Comparison of ENCODE assay signal across 8 cellular contexts in the genomic region with DNA sequence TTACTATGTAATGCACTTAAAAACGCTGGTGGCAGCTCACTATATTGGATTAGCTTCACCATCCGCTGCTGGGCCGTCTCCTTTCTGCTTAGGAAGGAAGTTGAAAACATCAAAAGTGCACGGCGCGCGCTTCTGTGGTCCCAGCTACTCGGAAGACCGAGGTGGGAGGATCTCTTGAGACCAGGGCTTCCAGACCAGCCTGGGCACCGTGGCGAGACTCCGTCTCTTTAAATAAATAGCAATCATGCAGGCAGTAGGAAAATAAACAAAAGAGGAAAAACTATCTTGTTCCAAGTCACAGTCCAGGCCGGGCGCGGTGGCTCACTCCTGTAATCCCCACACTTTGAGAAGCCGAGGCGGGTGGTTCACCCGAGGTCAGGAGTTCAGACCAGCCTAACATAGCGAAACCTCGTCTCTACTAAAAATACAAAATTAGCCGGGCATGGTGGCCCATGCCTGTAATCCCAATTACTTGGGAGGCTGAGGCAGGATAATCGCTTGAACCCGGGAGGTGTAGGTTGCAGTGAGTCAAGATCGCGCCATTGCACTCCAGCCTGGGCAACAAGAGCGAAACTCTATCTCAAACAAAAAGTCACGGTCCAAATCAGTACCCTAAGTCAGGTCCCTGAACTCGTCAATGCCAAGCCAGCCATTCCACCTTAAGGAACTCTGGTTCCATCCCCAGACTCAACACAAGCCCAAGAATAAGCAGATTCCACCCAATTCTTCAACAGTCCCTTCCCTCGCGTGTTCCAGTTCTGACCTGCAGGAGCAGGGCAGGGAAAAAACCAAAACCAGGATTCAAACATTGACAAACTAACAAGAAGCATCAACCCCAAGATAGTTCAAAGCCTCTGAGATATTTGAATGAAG. TPM values are rescaled to one million over a fixed set of nuclear protein-coding genes. Genes with fewer than 3 reads are reported as not detected.
DNase-seq lines count a peak whose midpoint lies in the region; ATAC-seq and TF ChIP-seq lines count a peak whose summit lies in the region.

No MANE protein-coding gene starts in this region.

- POLR2A ChIA-PET in CD4-positive, alpha-beta T cell (lab: Charles Lee) = interaction anchor here (0.6 to 3.1 kb wide), 20 partner anchors 9 to 320 kb away, joined by 3 to 108 read pairs (median 4); a partner anchor contains a TSS
- POLR2A ChIA-PET in WTC11 (lab: Charles Lee) = interaction anchor here (1.0 kb wide), 1 partner anchor 202 kb away, joined by 4 read pairs; a partner anchor contains a TSS

- no peak for TF ChIP-seq CTCF in CD4-positive, alpha-beta T cell (IDR thresholded peaks at IDR 0.05)
- no peak for TF ChIP-seq CTCF in WTC11 (IDR thresholded peaks at IDR 0.05)

- H3K36me3 Mint-ChIP-seq in CD4-positive, alpha-beta T cell (ENCODE audit: low read depth) = peaks cover 20% of the 10 kb centered on the region
- H3K36me3 Mint-ChIP-seq in WTC11 = no peaks in the 10 kb centered on the region

- H3K27ac Mint-ChIP-seq in CD4-positive, alpha-beta T cell = peak overlapping the region; percentile 90
- H3K27ac Mint-ChIP-seq in WTC11 = peak overlapping the region; percentile 97

- intact Hi-C loops in CD4-positive, alpha-beta T cell (cut with DNase I, micrococcal nuclease) = loop anchor here (1.0 to 5.0 kb wide), 6 partner anchors 23 to 260 kb away; a partner anchor contains a TSS

- H3K4me3 ChIP-seq in Jurkat, Clone E6-1 (ENCODE audit: low read length) = peak overlapping the region; percentile 75

- no peaks in the 10 kb centered on the region for H3K9me3 ChIP-seq in CD4-positive, alpha-beta T cell (ENCODE audit: control insufficient read depth, low read length)

- H3K27me3 ChIP-seq in CD4-positive, alpha-beta T cell (ENCODE audit: control insufficient read depth, insufficient read depth, low read length) = no peaks in the 10 kb centered on the region

- CTCF ChIA-PET in CD4-positive, alpha-beta T cell (lab: Charles Lee) = interaction anchor here (0.6 to 0.9 kb wide), 3 partner anchors 89 to 250 kb away, joined by 3 read pairs; a partner anchor contains a TSS
- CTCF ChIA-PET in WTC11 (lab: Charles Lee) = no interaction called here

- H3K27me3 Mint-ChIP-seq in CD4-positive, alpha-beta T cell = no peaks in the 10 kb centered on the region
- H3K27me3 Mint-ChIP-seq in WTC11 (ENCODE audit: low read depth) = no peaks in the 10 kb centered on the region

- ATAC-seq in CD4-positive, alpha-beta T cell (ENCODE audit: poor library complexity) = peak; percentile 55
- peak; percentile 27 for ATAC-seq in GM21423 (IDR thresholded peaks at IDR 0.05; ENCODE audit: unreplicated experiment)
- peak; percentile 1; the same call in 1 of the 2 replicates for ATAC-seq in WTC11

- peak; percentile 53 to 72 (median 62) for DNase-seq in CD4-positive, alpha-beta T cell
- DNase-seq in Jurkat, Clone E6-1 (ENCODE audit: low read depth, low spot score) = peak; percentile 75
- DNase-seq in WTC11 (ENCODE audit: low spot score) (peak; percentile 24), kidney glomerular epithelial cell (lab: John Stamatoyannopoulos, UW) (peak; percentile 49), amniotic stem cell (lab: John Stamatoyannopoulos, UW) (no peak)
- DNase-seq in central memory CD4-positive, alpha-beta T cell = peak; percentile 69
- peak; percentile 36 to 47 for DNase-seq in stimulated activated CD4-positive, alpha-beta T cell treated with anti-CD3 and anti-CD28 coated beads, Interleukin-1b, Interleukin-23, amount 100 ng/mL, for 4 hours (ENCODE audit: low read depth in 2 of 2)

- H3K27ac ChIP-seq in CD4-positive, alpha-beta T cell (ENCODE audit: low read depth, low read length) = peak overlapping the region; percentile 90

- H3K4me1 Mint-ChIP-seq in CD4-positive, alpha-beta T cell (ENCODE audit: low read depth) = peaks cover 23% of the 10 kb centered on the region
- H3K4me1 Mint-ChIP-seq in WTC11 = peaks cover 14% of the 10 kb centered on the region

- no peaks in the 10 kb centered on the region for H3K9me3 Mint-ChIP-seq in CD4-positive, alpha-beta T cell
- H3K9me3 Mint-ChIP-seq in WTC11 = no peaks in the 10 kb centered on the region

- H3K4me3 Mint-ChIP-seq in CD4-positive, alpha-beta T cell = peak overlapping the region; percentile 94
- H3K4me3 Mint-ChIP-seq in WTC11 = peak overlapping the region; percentile 89

TF ChIP-seq in WTC11, 78 proteins besides CTCF, POLR2A, EP300 and RAD21:
- TF ChIP-seq, protein P1, sequence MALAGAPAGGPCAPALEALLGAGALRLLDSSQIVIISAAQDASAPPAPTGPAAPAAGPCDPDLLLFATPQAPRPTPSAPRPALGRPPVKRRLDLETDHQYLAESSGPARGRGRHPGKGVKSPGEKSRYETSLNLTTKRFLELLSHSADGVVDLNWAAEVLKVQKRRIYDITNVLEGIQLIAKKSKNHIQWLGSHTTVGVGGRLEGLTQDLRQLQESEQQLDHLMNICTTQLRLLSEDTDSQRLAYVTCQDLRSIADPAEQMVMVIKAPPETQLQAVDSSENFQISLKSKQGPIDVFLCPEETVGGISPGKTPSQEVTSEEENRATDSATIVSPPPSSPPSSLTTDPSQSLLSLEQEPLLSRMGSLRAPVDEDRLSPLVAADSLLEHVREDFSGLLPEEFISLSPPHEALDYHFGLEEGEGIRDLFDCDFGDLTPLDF (CRISPR knock-in tag; IDR thresholded peaks at IDR 0.05) = no peak
- TF ChIP-seq, protein P2, sequence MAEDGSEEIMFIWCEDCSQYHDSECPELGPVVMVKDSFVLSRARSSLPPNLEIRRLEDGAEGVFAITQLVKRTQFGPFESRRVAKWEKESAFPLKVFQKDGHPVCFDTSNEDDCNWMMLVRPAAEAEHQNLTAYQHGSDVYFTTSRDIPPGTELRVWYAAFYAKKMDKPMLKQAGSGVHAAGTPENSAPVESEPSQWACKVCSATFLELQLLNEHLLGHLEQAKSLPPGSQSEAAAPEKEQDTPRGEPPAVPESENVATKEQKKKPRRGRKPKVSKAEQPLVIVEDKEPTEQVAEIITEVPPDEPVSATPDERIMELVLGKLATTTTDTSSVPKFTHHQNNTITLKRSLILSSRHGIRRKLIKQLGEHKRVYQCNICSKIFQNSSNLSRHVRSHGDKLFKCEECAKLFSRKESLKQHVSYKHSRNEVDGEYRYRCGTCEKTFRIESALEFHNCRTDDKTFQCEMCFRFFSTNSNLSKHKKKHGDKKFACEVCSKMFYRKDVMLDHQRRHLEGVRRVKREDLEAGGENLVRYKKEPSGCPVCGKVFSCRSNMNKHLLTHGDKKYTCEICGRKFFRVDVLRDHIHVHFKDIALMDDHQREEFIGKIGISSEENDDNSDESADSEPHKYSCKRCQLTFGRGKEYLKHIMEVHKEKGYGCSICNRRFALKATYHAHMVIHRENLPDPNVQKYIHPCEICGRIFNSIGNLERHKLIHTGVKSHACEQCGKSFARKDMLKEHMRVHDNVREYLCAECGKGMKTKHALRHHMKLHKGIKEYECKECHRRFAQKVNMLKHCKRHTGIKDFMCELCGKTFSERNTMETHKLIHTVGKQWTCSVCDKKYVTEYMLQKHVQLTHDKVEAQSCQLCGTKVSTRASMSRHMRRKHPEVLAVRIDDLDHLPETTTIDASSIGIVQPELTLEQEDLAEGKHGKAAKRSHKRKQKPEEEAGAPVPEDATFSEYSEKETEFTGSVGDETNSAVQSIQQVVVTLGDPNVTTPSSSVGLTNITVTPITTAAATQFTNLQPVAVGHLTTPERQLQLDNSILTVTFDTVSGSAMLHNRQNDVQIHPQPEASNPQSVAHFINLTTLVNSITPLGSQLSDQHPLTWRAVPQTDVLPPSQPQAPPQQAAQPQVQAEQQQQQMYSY (CRISPR knock-in tag; IDR thresholded peaks at IDR 0.05) = peak; percentile 58
- TF ChIP-seq, protein P3, sequence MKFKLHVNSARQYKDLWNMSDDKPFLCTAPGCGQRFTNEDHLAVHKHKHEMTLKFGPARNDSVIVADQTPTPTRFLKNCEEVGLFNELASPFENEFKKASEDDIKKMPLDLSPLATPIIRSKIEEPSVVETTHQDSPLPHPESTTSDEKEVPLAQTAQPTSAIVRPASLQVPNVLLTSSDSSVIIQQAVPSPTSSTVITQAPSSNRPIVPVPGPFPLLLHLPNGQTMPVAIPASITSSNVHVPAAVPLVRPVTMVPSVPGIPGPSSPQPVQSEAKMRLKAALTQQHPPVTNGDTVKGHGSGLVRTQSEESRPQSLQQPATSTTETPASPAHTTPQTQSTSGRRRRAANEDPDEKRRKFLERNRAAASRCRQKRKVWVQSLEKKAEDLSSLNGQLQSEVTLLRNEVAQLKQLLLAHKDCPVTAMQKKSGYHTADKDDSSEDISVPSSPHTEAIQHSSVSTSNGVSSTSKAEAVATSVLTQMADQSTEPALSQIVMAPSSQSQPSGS (CRISPR knock-in tag; IDR thresholded peaks at IDR 0.05; ENCODE audit: borderline replicate concordance, low read depth) = no peak
- TF ChIP-seq CBFB (CRISPR knock-in tag; IDR thresholded peaks at IDR 0.05; ENCODE audit: low read depth) (no peak), KAT7 (CRISPR knock-in tag; IDR thresholded peaks at IDR 0.05; ENCODE audit: borderline replicate concordance) (no peak), FOXP1 (CRISPR knock-in tag; IDR thresholded peaks at IDR 0.05; ENCODE audit: borderline replicate concordance) (no peak), NR3C1 (CRISPR knock-in tag; conservative IDR thresholded peaks at IDR 0.05; ENCODE audit: low read depth) (no peak)
- TF ChIP-seq, protein P4, sequence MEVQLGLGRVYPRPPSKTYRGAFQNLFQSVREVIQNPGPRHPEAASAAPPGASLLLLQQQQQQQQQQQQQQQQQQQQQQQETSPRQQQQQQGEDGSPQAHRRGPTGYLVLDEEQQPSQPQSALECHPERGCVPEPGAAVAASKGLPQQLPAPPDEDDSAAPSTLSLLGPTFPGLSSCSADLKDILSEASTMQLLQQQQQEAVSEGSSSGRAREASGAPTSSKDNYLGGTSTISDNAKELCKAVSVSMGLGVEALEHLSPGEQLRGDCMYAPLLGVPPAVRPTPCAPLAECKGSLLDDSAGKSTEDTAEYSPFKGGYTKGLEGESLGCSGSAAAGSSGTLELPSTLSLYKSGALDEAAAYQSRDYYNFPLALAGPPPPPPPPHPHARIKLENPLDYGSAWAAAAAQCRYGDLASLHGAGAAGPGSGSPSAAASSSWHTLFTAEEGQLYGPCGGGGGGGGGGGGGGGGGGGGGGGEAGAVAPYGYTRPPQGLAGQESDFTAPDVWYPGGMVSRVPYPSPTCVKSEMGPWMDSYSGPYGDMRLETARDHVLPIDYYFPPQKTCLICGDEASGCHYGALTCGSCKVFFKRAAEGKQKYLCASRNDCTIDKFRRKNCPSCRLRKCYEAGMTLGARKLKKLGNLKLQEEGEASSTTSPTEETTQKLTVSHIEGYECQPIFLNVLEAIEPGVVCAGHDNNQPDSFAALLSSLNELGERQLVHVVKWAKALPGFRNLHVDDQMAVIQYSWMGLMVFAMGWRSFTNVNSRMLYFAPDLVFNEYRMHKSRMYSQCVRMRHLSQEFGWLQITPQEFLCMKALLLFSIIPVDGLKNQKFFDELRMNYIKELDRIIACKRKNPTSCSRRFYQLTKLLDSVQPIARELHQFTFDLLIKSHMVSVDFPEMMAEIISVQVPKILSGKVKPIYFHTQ (CRISPR knock-in tag; IDR thresholded peaks at IDR 0.05) = 0 out of 2 replicates have a peak, but pooled peaks have one; percentile 8
TF ChIP-seq in WTC11: peak in this region for 2.

RNA-seq across cellular contexts. Expression of a gene that starts 1.0 kb away (rescaled TPM):
- 10 to 100 TPM; 12.9 to 22.2 TPM for total RNA-seq in CD4-positive, alpha-beta T cell
- 11.5 TPM for polyA plus RNA-seq in Jurkat, Clone E6-1 (2012; ENCODE audit: insufficient read depth, insufficient read length)
- 8.7 to 11.6 TPM (median 9.6 TPM) in 3 replicates for total RNA-seq in WTC11 (2021)

Comparison
In these comparisons a context has a peak if more than half of its experiments do, and no peak if none do; other contexts are left out.
1. ATAC-seq: peak in every context shown above with its lines; median percentile 55 in CD4-positive, alpha-beta T cell; 27 in GM21423; 1 in WTC11.